ENCODE assay signal across 19 cellular contexts in the genomic region with DNA sequence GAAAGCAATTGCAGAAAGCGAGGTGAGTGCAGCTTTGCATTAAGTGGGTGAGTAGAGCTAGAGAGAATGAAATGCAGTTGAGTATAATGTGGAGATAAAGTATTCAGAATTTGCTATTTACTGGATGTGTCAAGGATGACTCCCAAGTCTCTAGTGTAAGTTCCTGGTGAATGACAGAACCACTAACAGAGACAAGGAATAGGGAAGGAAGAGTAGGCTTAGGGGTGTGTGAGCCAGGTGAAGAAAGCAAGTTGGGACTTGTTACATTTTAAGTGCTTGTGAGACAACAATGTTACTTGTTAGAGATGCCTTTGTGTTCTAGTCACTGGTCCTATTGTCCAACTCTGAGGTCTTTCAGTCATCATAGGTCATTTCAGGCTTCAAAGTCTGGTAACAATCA. TPM values are rescaled to one million over a fixed set of nuclear protein-coding genes. Genes with fewer than 3 reads are reported as not detected.
"Had no signal": no experiment of that assay in that cellular context is flagged by ENCODE, and none has a peak within 500 bp of the region (broad histone marks: within the 10 kb centered on the region; RNA-seq: fewer than 3 reads in every experiment).

No MANE protein-coding gene starts in this region.

RNA-seq across cellular contexts. Expression of a gene that starts 26.0 kb away (rescaled TPM):
- total RNA-seq: activated naive CD4-positive, alpha-beta T cell treated with anti-CD3 and anti-CD28 coated beads for 36 hours; activated naive CD4-positive, alpha-beta T cell treated with anti-CD3 and anti-CD28 coated beads, Interleukin-2, amount 50 U/mL, for 72 hours; activated naive CD8-positive, alpha-beta T cell treated with anti-CD3 and anti-CD28 coated beads for 36 hours; activated naive CD8-positive, alpha-beta T cell treated with anti-CD3 and anti-CD28 coated beads, Interleukin-2, amount 10 ng/mL, durations not matched to agents 7 days and 5 days; activated T-cell treated with anti-CD3 and anti-CD28 coated beads, Interleukin-2, amount 50 U/mL, for 4 hours; activated T-helper 1 cell treated with anti-CD3 and anti-CD28 coated beads, Interleukin-12 subunit alpha, Interleukin-12 subunit beta, Interleukin-2, Interleukin-4 antibody, amounts not matched to agents 30 ng/mL and 10 ng/mL and 1 ng/mL, durations not matched to agents 14 hours and 24 hours and 36 hours; activated T-helper 17 cell treated with anti-CD3 and anti-CD28 coated beads, Interleukin-2, amount 50 U/mL, for 72 hours; activated T-helper 2 cell treated with anti-CD3 and anti-CD28 coated beads, Interferon-gamma antibody, Interleukin-2, Interleukin-4, amounts not matched to agents 10 μg/mL and 5 μg/mL and 100 μg/mL, durations not matched to agents 14 hours and 24 hours and 36 hours; adrenal gland; aorta; ascending aorta; astrocyte; body of pancreas; breast epithelium; cardiac muscle cell; cardiac septum; cerebellum; chondrocyte had no signal
- polyA plus RNA-seq: adipose tissue, adrenal gland, aorta, cardiac muscle cell had no signal
